In genomic region chr19:38550376-38550775, GRCh38 we compare ENCODE assay signal across 1 cellular context.
TF ChIP-seq lines count a peak whose summit lies in the region.

No MANE protein-coding gene starts in this region.

TF ChIP-seq in HEK293, 187 proteins besides CTCF, POLR2A, EP300 and RAD21 (continued from another document):
- TF ChIP-seq KLF7 (tag by site-specific recombination; IDR thresholded peaks at IDR 0.05; ENCODE audit: borderline replicate concordance) (no peak), GLIS1 (tag by site-specific recombination; IDR thresholded peaks at IDR 0.05) (0 out of 2 replicates have a peak, but pooled peaks have one; percentile 20), ZNF362 (tag by site-specific recombination; IDR thresholded peaks at IDR 0.05) (no peak), OVOL3 (tag by site-specific recombination; IDR thresholded peaks at IDR 0.05) (no peak), ZNF214 (tag by site-specific recombination; IDR thresholded peaks at IDR 0.05; ENCODE audit: borderline replicate concordance) (no peak), PRDM1 (tag by site-specific recombination; IDR thresholded peaks at IDR 0.05) (no peak), INSM2 (tag by site-specific recombination; IDR thresholded peaks at IDR 0.05) (no peak), ZSCAN4 (tag by site-specific recombination; IDR thresholded peaks at IDR 0.05) (no peak), HOXC10 (CRISPR knock-in tag; IDR thresholded peaks at IDR 0.05) (no peak), ZNF645 (tag by site-specific recombination; IDR thresholded peaks at IDR 0.05) (no peak)
